ENCODE assay signal across 20 cellular contexts in genomic region chr15:28912422-28912821, GRCh38. TPM values are rescaled to one million over a fixed set of nuclear protein-coding genes. Genes with fewer than 3 reads are reported as not detected.
DNase-seq lines count a peak whose midpoint lies in the region; ATAC-seq and TF ChIP-seq lines count a peak whose summit lies in the region.
"Had no signal": no experiment of that assay in that cellular context is flagged by ENCODE, and none has a peak within 500 bp of the region (broad histone marks: within the 10 kb centered on the region; RNA-seq: fewer than 3 reads in every experiment).

No MANE protein-coding gene starts in this region.

- intact Hi-C loops in activated naive CD4-positive, alpha-beta T cell treated with anti-CD3 and anti-CD28 coated beads for 36 hours (cut with micrococcal nuclease): loop anchor here (1.0 kb wide), 1 partner anchor 9 kb away; no protein-coding TSS in a partner anchor
- intact Hi-C loops in activated CD8-positive, alpha-beta T cell treated with anti-CD3 and anti-CD28 coated beads for 36 hours (cut with micrococcal nuclease): no loop called here
- intact Hi-C loops in esophagus muscularis mucosa (cut with DNase I): no loop called here

- H3K27ac Mint-ChIP-seq in activated naive CD4-positive, alpha-beta T cell treated with anti-CD3 and anti-CD28 coated beads for 36 hours: no peak overlapping the region
- H3K27ac Mint-ChIP-seq in activated CD8-positive, alpha-beta T cell treated with anti-CD3 and anti-CD28 coated beads for 36 hours: no peak overlapping the region
- peak overlapping the region; percentile 99 for H3K27ac Mint-ChIP-seq in glutamatergic neuron (ENCODE audit: unreplicated experiment)
- H3K27ac Mint-ChIP-seq: CD4-positive, CD25-positive, alpha-beta regulatory T cell; IgD-negative memory B cell; nephron progenitor cell; stimulated activated naive B cell treated with anti-CD40 and anti-IgM and Interleukin-4, amounts not matched to agents 10 μg/mL and 1 μg/mL and 100 μg/mL, for 72 hours had no signal

- H3K36me3 Mint-ChIP-seq in activated naive CD4-positive, alpha-beta T cell treated with anti-CD3 and anti-CD28 coated beads for 36 hours (ENCODE audit: low read depth): peaks cover 2% of the 10 kb centered on the region
- H3K36me3 Mint-ChIP-seq in activated CD8-positive, alpha-beta T cell treated with anti-CD3 and anti-CD28 coated beads for 36 hours (ENCODE audit: low read depth): no peaks in the 10 kb centered on the region
- H3K36me3 Mint-ChIP-seq in glutamatergic neuron (ENCODE audit: unreplicated experiment): peaks cover 4% of the 10 kb centered on the region
- H3K36me3 Mint-ChIP-seq: IgD-negative memory B cell; stimulated activated naive B cell treated with anti-CD40 and anti-IgM and Interleukin-4, amounts not matched to agents 10 μg/mL and 1 μg/mL and 100 μg/mL, for 72 hours had no signal

- peak; percentile 50 for ATAC-seq in activated CD8-positive, alpha-beta T cell treated with anti-CD3 and anti-CD28 coated beads for 36 hours
- no peak for ATAC-seq in GM18870 (IDR thresholded peaks at IDR 0.05; ENCODE audit: unreplicated experiment)
- ATAC-seq: gastroesophageal sphincter; stimulated activated naive B cell treated with anti-CD40 and anti-IgM and Interleukin-4, amounts not matched to agents 10 μg/mL and 1 μg/mL and 100 μg/mL, for 72 hours had no signal

- POLR2A ChIA-PET in activated CD8-positive, alpha-beta T cell treated with anti-CD3 and anti-CD28 coated beads for 36 hours (lab: Charles Lee): interaction anchor here (1.1 to 1.6 kb wide), 3 partner anchors 8 to 13 kb away, joined by 3 to 5 read pairs (median 3); no protein-coding TSS in a partner anchor

- H3K27me3 ChIP-seq in esophagus muscularis mucosa: no peaks in the 10 kb centered on the region
- H3K27me3 ChIP-seq: gastroesophageal sphincter had no signal

- H3K4me3 ChIP-seq in esophagus muscularis mucosa: no peak overlapping the region
- H3K4me3 ChIP-seq: gastroesophageal sphincter had no signal

- WGBS in esophagus muscularis mucosa: 100% methylated on average over 2 of the region's 2 CpGs

- no peaks in the 10 kb centered on the region for H3K9me3 Mint-ChIP-seq in activated naive CD4-positive, alpha-beta T cell treated with anti-CD3 and anti-CD28 coated beads for 36 hours
- no peaks in the 10 kb centered on the region for H3K9me3 Mint-ChIP-seq in activated CD8-positive, alpha-beta T cell treated with anti-CD3 and anti-CD28 coated beads for 36 hours
- H3K9me3 Mint-ChIP-seq in glutamatergic neuron (ENCODE audit: unreplicated experiment): peaks cover 6% of the 10 kb centered on the region
- H3K9me3 Mint-ChIP-seq: CD4-positive, CD25-positive, alpha-beta regulatory T cell; stimulated activated naive B cell treated with anti-CD40 and anti-IgM and Interleukin-4, amounts not matched to agents 10 μg/mL and 1 μg/mL and 100 μg/mL, for 72 hours had no signal

- H3K4me3 Mint-ChIP-seq in activated naive CD4-positive, alpha-beta T cell treated with anti-CD3 and anti-CD28 coated beads for 36 hours: no peak overlapping the region
- no peak overlapping the region for H3K4me3 Mint-ChIP-seq in activated CD8-positive, alpha-beta T cell treated with anti-CD3 and anti-CD28 coated beads for 36 hours
- H3K4me3 Mint-ChIP-seq in glutamatergic neuron (ENCODE audit: unreplicated experiment): peak overlapping the region; percentile 58
- H3K4me3 Mint-ChIP-seq: CD4-positive, CD25-positive, alpha-beta regulatory T cell; IgD-negative memory B cell; nephron progenitor cell; stimulated activated naive B cell treated with anti-CD40 and anti-IgM and Interleukin-4, amounts not matched to agents 10 μg/mL and 1 μg/mL and 100 μg/mL, for 72 hours had no signal

- H3K4me1 ChIP-seq in esophagus muscularis mucosa: no peaks in the 10 kb centered on the region
- H3K4me1 ChIP-seq: gastroesophageal sphincter had no signal

- H3K9me3 ChIP-seq in esophagus muscularis mucosa: no peaks in the 10 kb centered on the region
- H3K9me3 ChIP-seq: gastroesophageal sphincter had no signal

- CTCF ChIA-PET in activated naive CD4-positive, alpha-beta T cell treated with anti-CD3 and anti-CD28 coated beads for 36 hours (lab: Charles Lee): interaction anchor here (1.8 to 2.3 kb wide), 2 partner anchors 9 to 10 kb away, joined by 5 to 6 read pairs; no protein-coding TSS in a partner anchor
- CTCF ChIA-PET in activated CD8-positive, alpha-beta T cell treated with anti-CD3 and anti-CD28 coated beads for 36 hours (lab: Charles Lee): interaction anchor here (1.0 to 2.6 kb wide), 3 partner anchors 8 to 63 kb away, joined by 3 to 14 read pairs (median 5); no protein-coding TSS in a partner anchor

- TF ChIP-seq CTCF in activated CD8-positive, alpha-beta T cell treated with anti-CD3 and anti-CD28 coated beads for 36 hours (IDR thresholded peaks at IDR 0.05): no peak
- TF ChIP-seq CTCF in glutamatergic neuron (IDR thresholded peaks at IDR 0.05; ENCODE audit: partially characterized antibody, unreplicated experiment): no peak
- no peak for TF ChIP-seq CTCF in esophagus muscularis mucosa (IDR thresholded peaks at IDR 0.05)

- H3K27me3 Mint-ChIP-seq in activated naive CD4-positive, alpha-beta T cell treated with anti-CD3 and anti-CD28 coated beads for 36 hours (ENCODE audit: low read depth): no peaks in the 10 kb centered on the region
- H3K27me3 Mint-ChIP-seq in activated CD8-positive, alpha-beta T cell treated with anti-CD3 and anti-CD28 coated beads for 36 hours: no peaks in the 10 kb centered on the region
- H3K27me3 Mint-ChIP-seq in glutamatergic neuron (ENCODE audit: unreplicated experiment): peaks cover 3% of the 10 kb centered on the region
- H3K27me3 Mint-ChIP-seq: CD4-positive, CD25-positive, alpha-beta regulatory T cell; IgD-negative memory B cell had no signal

- no peak for TF ChIP-seq EP300 in esophagus muscularis mucosa (IDR thresholded peaks at IDR 0.05)

- no peak for TF ChIP-seq POLR2A in esophagus muscularis mucosa (IDR thresholded peaks at IDR 0.05; ENCODE audit: low read depth)

- no peaks in the 10 kb centered on the region for H3K36me3 ChIP-seq in esophagus muscularis mucosa
- H3K36me3 ChIP-seq: gastroesophageal sphincter had no signal

- H3K4me1 Mint-ChIP-seq in activated naive CD4-positive, alpha-beta T cell treated with anti-CD3 and anti-CD28 coated beads for 36 hours (ENCODE audit: low read depth): peaks cover 35% of the 10 kb centered on the region
- H3K4me1 Mint-ChIP-seq in activated CD8-positive, alpha-beta T cell treated with anti-CD3 and anti-CD28 coated beads for 36 hours (ENCODE audit: low read depth): peaks cover 42% of the 10 kb centered on the region
- peaks cover 50% of the 10 kb centered on the region for H3K4me1 Mint-ChIP-seq in glutamatergic neuron (ENCODE audit: low read depth, unreplicated experiment)
- H3K4me1 Mint-ChIP-seq: IgD-negative memory B cell; stimulated activated naive B cell treated with anti-CD40 and anti-IgM and Interleukin-4, amounts not matched to agents 10 μg/mL and 1 μg/mL and 100 μg/mL, for 72 hours had no signal

- H3K27ac ChIP-seq in esophagus muscularis mucosa (replicated peaks in 1 of 4): no peak overlapping the region
- H3K27ac ChIP-seq: gastroesophageal sphincter had no signal

- DNase-seq in activated naive CD4-positive, alpha-beta T cell treated with anti-CD3 and anti-CD28 coated beads for 36 hours: peak; percentile 37
- no peak for DNase-seq in activated naive CD4-positive, alpha-beta T cell (lab: John Stamatoyannopoulos, UW)
- DNase-seq in activated CD8-positive, alpha-beta T cell treated with anti-CD3 and anti-CD28 coated beads for 36 hours: peak; percentile 35
- DNase-seq in glutamatergic neuron (no peak), NCI-H2171 (lab: John Stamatoyannopoulos, UW) (no peak), esophagus muscularis mucosa (ENCODE audit: extremely low spot score) (no peak), NCI-H69 (lab: John Stamatoyannopoulos, UW) (no peak)
- DNase-seq: ACHN; activated CD4-positive, alpha-beta T cell treated with anti-CD3 and anti-CD28 coated beads for 4 hours; amniotic stem cell; CD4-positive, CD25-positive, alpha-beta regulatory T cell; NCI-H1092; NCI-H2171 treated with DMSO at 0.1 percent for 48 hours; nephron progenitor cell; NK-92 treated with Interleukin-12 subunit alpha and Interleukin-12 subunit beta, amount 100 ng/mL, for 24 hours; stimulated activated CD4-positive, alpha-beta T cell treated with anti-CD3 and anti-CD28 coated beads, Interleukin-12 subunit alpha, Interleukin-12 subunit beta, amount 100 ng/mL, for 4 hours; stimulated activated naive B cell treated with anti-CD40 and anti-IgM and Interleukin-4, amounts not matched to agents 10 μg/mL and 1 μg/mL and 100 μg/mL, for 72 hours had no signal

RNA-seq across cellular contexts. Expression of gene APBA2, which starts 26.6 kb away (rescaled TPM):
- 10 to 100 TPM; 16.2 to 18.3 TPM for total RNA-seq in activated naive CD4-positive, alpha-beta T cell treated with anti-CD3 and anti-CD28 coated beads for 36 hours
- total RNA-seq in activated CD8-positive, alpha-beta T cell treated with anti-CD3 and anti-CD28 coated beads for 36 hours: 10 to 100 TPM; 30.8 to 32.0 TPM
- total RNA-seq in glutamatergic neuron (ENCODE audit: unreplicated experiment) (166 TPM), esophagus muscularis mucosa (10 to 100 TPM in 2 of 4 donors, 1 to 10 TPM in 2; 5.4 to 15.3 (median 10.4) TPM)

Comparison
In these comparisons a context has a peak if more than half of its experiments do, and no peak if none do; other contexts are left out.
1. DNase-seq: peak in activated naive CD4-positive, alpha-beta T cell treated with anti-CD3 and anti-CD28 coated beads for 36 hours (single experiment) and activated CD8-positive, alpha-beta T cell treated with anti-CD3 and anti-CD28 coated beads for 36 hours (single experiment); none in activated naive CD4-positive, alpha-beta T cell (0 of 4), glutamatergic neuron (single experiment), NCI-H2171 (single experiment), esophagus muscularis mucosa (single experiment) and NCI-H69 (single experiment).